Comparison of ENCODE assay signal across 9 cellular contexts in genomic region chr5:125484272-125485002, GRCh38.
DNase-seq lines count a peak whose midpoint lies in the region; ATAC-seq, FAIRE-seq and TF ChIP-seq lines count a peak whose summit lies in the region.
"Had no signal": no experiment of that assay in that cellular context is flagged by ENCODE, and none has a peak within 500 bp of the region (broad histone marks: within the 10 kb centered on the region; RNA-seq: fewer than 3 reads in every experiment).

No MANE protein-coding gene starts in this region.

- peak overlapping the region; percentile 89 for H3K27ac ChIP-seq in smooth muscle cell (ENCODE audit: low read depth)

- no peaks in the 10 kb centered on the region for H3K79me2 ChIP-seq in smooth muscle cell (ENCODE audit: low read depth)

- 5% methylated on average over 8 of the region's 8 CpGs for WGBS in smooth muscle cell (ENCODE audit: low lambda C conversion rate)

- in situ Hi-C loops in astrocyte of the spinal cord (cut with HindIII; ENCODE audit: low sequenced_read_pairs), result no loop called here

- no peak for TF ChIP-seq CTCF in astrocyte of the spinal cord (IDR thresholded peaks at IDR 0.05; ENCODE audit: low read depth, low read length)
- no peak for TF ChIP-seq CTCF in smooth muscle cell (IDR thresholded peaks at IDR 0.05; ENCODE audit: borderline replicate concordance, insufficient read depth, poor library complexity, severe bottlenecking)

- H3K4me3 ChIP-seq in astrocyte of the spinal cord (ENCODE audit: low read depth, low read length) (no peak overlapping the region), smooth muscle cell (peak overlapping the region; percentile 11)
- H3K4me3 ChIP-seq: GM12878 had no signal

- H3K36me3 ChIP-seq in smooth muscle cell (ENCODE audit: low read depth), result no peaks in the 10 kb centered on the region

- peak overlapping the region; percentile 65 for H3K4me2 ChIP-seq in smooth muscle cell

- no peaks in the 10 kb centered on the region for H3K27me3 ChIP-seq in smooth muscle cell (ENCODE audit: low read depth)

- peak in 10 of 14 donors; percentile 37 to 85 (median 60) for DNase-seq in C1 segment of cervical spinal cord (lab: John Stamatoyannopoulos, UW)
- DNase-seq in NCI-H2029 (lab: John Stamatoyannopoulos, UW), result peak; percentile 76
- DNase-seq in astrocyte of the spinal cord (ENCODE audit: low read depth, low spot score), result peak; percentile 99
- no peak for DNase-seq in smooth muscle cell (lab: John Stamatoyannopoulos, UW; ENCODE audit: unreplicated experiment)
- DNase-seq in activated CD4-positive, alpha-beta T cell treated with anti-CD3 and anti-CD28 coated beads, Interleukin-2, amount 50 U/mL, for 1 hour, result no peak

- H3K9ac ChIP-seq in smooth muscle cell (ENCODE audit: low read depth), result peak overlapping the region; percentile 57

- H3F3A ChIP-seq in smooth muscle cell (ENCODE audit: low read depth), result peaks cover 13% of the 10 kb centered on the region

- no peak for ATAC-seq in GM21737 (IDR thresholded peaks at IDR 0.05; ENCODE audit: unreplicated experiment)
- ATAC-seq in GM21619 (IDR thresholded peaks at IDR 0.05; ENCODE audit: unreplicated experiment), result no peak
- ATAC-seq: GM12878 had no signal

- no peaks in the 10 kb centered on the region for H4K20me1 ChIP-seq in smooth muscle cell (ENCODE audit: low read depth)

- FAIRE-seq in islet of Langerhans (lab: Jason Lieb, UNC), result peak; percentile 91
- FAIRE-seq: GM12878 had no signal

- H2AFZ ChIP-seq in smooth muscle cell (ENCODE audit: low read depth), result no peak overlapping the region

- H3K9me3 ChIP-seq in smooth muscle cell (replicated peaks; ENCODE audit: low read depth), result no peaks in the 10 kb centered on the region

- H3K4me1 ChIP-seq in smooth muscle cell (ENCODE audit: low read depth), result peaks cover 55% of the 10 kb centered on the region

Comparison
In these comparisons a context has a peak if more than half of its experiments do, and no peak if none do; other contexts are left out.
1. DNase-seq: peak in C1 segment of cervical spinal cord (10 of 14), NCI-H2029 (single experiment) and astrocyte of the spinal cord (single experiment); none in smooth muscle cell (single experiment) and activated CD4-positive, alpha-beta T cell treated with anti-CD3 and anti-CD28 coated beads, Interleukin-2, amount 50 U/mL, for 1 hour (single experiment).